In genomic region chr17:80428363-80428762, GRCh38 we compare ENCODE assay signal across 21 cellular contexts. TPM values are rescaled to one million over a fixed set of nuclear protein-coding genes. Genes with fewer than 3 reads are reported as not detected.
"Had no signal": no experiment of that assay in that cellular context is flagged by ENCODE, and none has a peak within 500 bp of the region (broad histone marks: within the 10 kb centered on the region; RNA-seq: fewer than 3 reads in every experiment).

No MANE protein-coding gene starts in this region.

- H3K27me3 Mint-ChIP-seq: naive thymus-derived CD4-positive, alpha-beta T cell; stimulated activated memory B cell treated with anti-CD40 and anti-IgM and Interleukin-4, amounts not matched to agents 10 μg/mL and 1 μg/mL and 100 μg/mL, for 72 hours had no signal

- ATAC-seq: gastrocnemius medialis; heart right ventricle; left lung; naive thymus-derived CD4-positive, alpha-beta T cell; stimulated activated memory B cell treated with anti-CD40 and anti-IgM and Interleukin-4, amounts not matched to agents 10 μg/mL and 1 μg/mL and 100 μg/mL, for 72 hours; stimulated activated naive CD8-positive, alpha-beta T cell treated with anti-CD3 and anti-CD28 coated beads, Interleukin-15, amount 100 ng/mL, for 72 hours had no signal

- H3K9me3 ChIP-seq: gastrocnemius medialis, heart right ventricle, left lung, neutrophil, right atrium auricular region, thoracic aorta, transverse colon had no signal

- H3K4me1 Mint-ChIP-seq: nephron progenitor cell had no signal

- H3K4me3 Mint-ChIP-seq: naive thymus-derived CD4-positive, alpha-beta T cell; nephron progenitor cell; stimulated activated memory B cell treated with anti-CD40 and anti-IgM and Interleukin-4, amounts not matched to agents 10 μg/mL and 1 μg/mL and 100 μg/mL, for 72 hours; stimulated activated naive CD8-positive, alpha-beta T cell treated with anti-CD3 and anti-CD28 coated beads, Interleukin-15, amount 100 ng/mL, for 72 hours had no signal

- H3K4me2 ChIP-seq: smooth muscle cell had no signal

- DNase-seq: effector memory CD4-positive, alpha-beta T cell; gastrocnemius medialis; heart right ventricle; hypothalamus; islet precursor cell; naive thymus-derived CD4-positive, alpha-beta T cell; nephron progenitor cell; stimulated activated CD4-positive, alpha-beta T cell treated with anti-CD3 and anti-CD28 coated beads, Interleukin-4, amount 100 ng/mL, for 1 hour; stimulated activated CD8-positive, alpha-beta memory T cell treated with anti-CD3 and anti-CD28 coated beads, Interleukin-4, amount 100 ng/mL, for 48 hours; stimulated activated naive CD8-positive, alpha-beta T cell treated with anti-CD3 and anti-CD28 coated beads, Interleukin-15, amount 100 ng/mL, for 72 hours; transverse colon had no signal

- H3K9me3 Mint-ChIP-seq: naive thymus-derived CD4-positive, alpha-beta T cell; nephron progenitor cell; stimulated activated memory B cell treated with anti-CD40 and anti-IgM and Interleukin-4, amounts not matched to agents 10 μg/mL and 1 μg/mL and 100 μg/mL, for 72 hours; stimulated activated naive CD8-positive, alpha-beta T cell treated with anti-CD3 and anti-CD28 coated beads, Interleukin-15, amount 100 ng/mL, for 72 hours had no signal

- FAIRE-seq: endometrium had no signal

- H3K27ac ChIP-seq: gastrocnemius medialis, heart right ventricle, left lung, neutrophil, right atrium auricular region, thoracic aorta, transverse colon had no signal

- H3K4me3 ChIP-seq: gastrocnemius medialis, heart right ventricle, left lung, right atrium auricular region, smooth muscle cell, thoracic aorta, transverse colon had no signal

- H3K27me3 ChIP-seq: gastrocnemius medialis, heart right ventricle, left lung, neutrophil, right atrium auricular region, transverse colon had no signal

- H3K36me3 Mint-ChIP-seq: naive thymus-derived CD4-positive, alpha-beta T cell; stimulated activated memory B cell treated with anti-CD40 and anti-IgM and Interleukin-4, amounts not matched to agents 10 μg/mL and 1 μg/mL and 100 μg/mL, for 72 hours had no signal

- H3K27ac Mint-ChIP-seq: naive thymus-derived CD4-positive, alpha-beta T cell; nephron progenitor cell; stimulated activated memory B cell treated with anti-CD40 and anti-IgM and Interleukin-4, amounts not matched to agents 10 μg/mL and 1 μg/mL and 100 μg/mL, for 72 hours; stimulated activated naive CD8-positive, alpha-beta T cell treated with anti-CD3 and anti-CD28 coated beads, Interleukin-15, amount 100 ng/mL, for 72 hours had no signal

- H3K36me3 ChIP-seq: neutrophil, right atrium auricular region, transverse colon had no signal

RNA-seq across cellular contexts. Expression of gene NPTX1, which starts 48.0 kb away (rescaled TPM):
- total RNA-seq: esophagus mucosa, heart right ventricle, mesenteric fat pad, right atrium auricular region, subcutaneous adipose tissue had no signal
- polyA plus RNA-seq: naive thymus-derived CD4-positive, alpha-beta T cell had no signal
